8 cellular contexts compared by ENCODE assay signal in genomic region chr3:182794806-182795369, GRCh38. TPM values are rescaled to one million over a fixed set of nuclear protein-coding genes. Genes with fewer than 3 reads are reported as not detected.
DNase-seq lines count a peak whose midpoint lies in the region; ATAC-seq, FAIRE-seq and TF ChIP-seq lines count a peak whose summit lies in the region.

No MANE protein-coding gene starts in this region.

- no peak for TF ChIP-seq CTCF in AG04450 (IDR thresholded peaks at IDR 0.05; ENCODE audit: low read depth, low read length)
- TF ChIP-seq CTCF in cardiac fibroblast (IDR thresholded peaks at IDR 0.05; ENCODE audit: low read depth, low read length): no peak

- peaks cover 1% of the 10 kb centered on the region for H3K27me3 ChIP-seq in AG04450 (ENCODE audit: control insufficient read depth, insufficient read depth, low read length)
- H3K27me3 ChIP-seq in HUES48 (ENCODE audit: control insufficient read depth, insufficient read depth, low read length): peaks cover 20% of the 10 kb centered on the region
- H3K27me3 ChIP-seq in muscle layer of colon (ENCODE audit: control insufficient read depth in 1 of 2, insufficient read depth in 2 of 2, low read length in 2 of 2): no peaks in the 10 kb centered on the region

- POLR2A ChIA-PET in AG04450 (lab: Yijun Ruan, JAX): no interaction called here

- H3K4me3 ChIP-seq in AG04450 (ENCODE audit: low read depth, low read length) (peak overlapping the region; percentile 97), HUES48 (ENCODE audit: low read depth, low read length) (peak overlapping the region; percentile 89), cardiac fibroblast (replicated peaks in 1 of 2; ENCODE audit: low read depth in 2 of 2, low read length in 2 of 2) (peak overlapping the region; percentile 84 to 87), muscle layer of colon (ENCODE audit: low read depth in 1 of 2, low read length in 2 of 2) (peak overlapping the region in 1 of 2 donors; percentile 93)

- peaks cover 12% of the 10 kb centered on the region; the same call in 1 of the 2 replicates for H3K4me1 ChIP-seq in HUES48 (ENCODE audit: control insufficient read depth, insufficient read depth, low read length)
- H3K4me1 ChIP-seq in muscle layer of colon (ENCODE audit: insufficient read depth, low read length): peaks cover 17% of the 10 kb centered on the region

- H3K27ac ChIP-seq in AG04450 (ENCODE audit: low read depth, low read length): peak overlapping the region; percentile 80
- no peak overlapping the region for H3K27ac ChIP-seq in HUES48 (ENCODE audit: low read depth, low read length)
- H3K27ac ChIP-seq in muscle layer of colon (ENCODE audit: low read depth, low read length): peak overlapping the region; percentile 87

- ATAC-seq in HG02884 (IDR thresholded peaks at IDR 0.05; ENCODE audit: unreplicated experiment): no peak

- CTCF ChIA-PET in AG04450 (lab: Charles Lee): interaction anchor here (0.7 to 1.9 kb wide), 3 partner anchors 14 to 81 kb away, joined by 3 to 6 read pairs (median 4); no protein-coding TSS in a partner anchor

- no peak overlapping the region for H3K9ac ChIP-seq in HUES48 (ENCODE audit: low read depth, low read length)
- peak overlapping the region; percentile 96 for H3K9ac ChIP-seq in muscle layer of colon (ENCODE audit: low read length)

- H3K9me3 ChIP-seq in AG04450 (ENCODE audit: control insufficient read depth, insufficient read depth, low read length) (no peaks in the 10 kb centered on the region; the same call in 1 of the 2 replicates), HUES48 (ENCODE audit: control insufficient read depth, insufficient read depth, low read length) (no peaks in the 10 kb centered on the region), muscle layer of colon (ENCODE audit: low read length) (no peaks in the 10 kb centered on the region)

- H3K36me3 ChIP-seq in HUES48 (ENCODE audit: control insufficient read depth, insufficient read depth, low read length) (no peaks in the 10 kb centered on the region), muscle layer of colon (ENCODE audit: insufficient read depth, low read length) (no peaks in the 10 kb centered on the region)

- no peak for FAIRE-seq in frontal cortex (lab: Jason Lieb, UNC)

- DNase-seq in AG04450 (ENCODE audit: low read depth, low spot score): no peak
- peak in 1 of 2 donors; percentile 26 for DNase-seq in cardiac fibroblast (ENCODE audit: low read depth in 2 of 2)
- DNase-seq in anterior cingulate cortex (lab: John Stamatoyannopoulos, UW): no peak
- DNase-seq in COR-L47 (lab: John Stamatoyannopoulos, UW): no peak
- DNase-seq in frontal cortex (ENCODE audit: low spot score in 2 of 2): no peak

RNA-seq across cellular contexts. Expression of gene ATP11B, which starts 1.6 kb away (rescaled TPM):
- polyA plus RNA-seq in AG04450 (2011; rRNA removed): 20.3 and 24.5 TPM in 2 replicates
- polyA minus RNA-seq in AG04450 (2011; rRNA and poly(A)+ RNA removed): 30.4 and 43.2 TPM in 2 replicates
- total RNA-seq in frontal cortex: 94.6 TPM
